In genomic region chr7:47366960-47367359, GRCh38 we compare ENCODE assay signal across 27 cellular contexts.
"Had no signal": no experiment of that assay in that cellular context is flagged by ENCODE, and none has a peak within 500 bp of the region (broad histone marks: within the 10 kb centered on the region; RNA-seq: fewer than 3 reads in every experiment).

No MANE protein-coding gene starts in this region.

- ATAC-seq: heart right ventricle; left cardiac atrium; left lung; naive thymus-derived CD8-positive, alpha-beta T cell; pancreas; stimulated activated effector memory CD8-positive, alpha-beta T cell treated with anti-CD3 and anti-CD28 coated beads, Interleukin-12 subunit alpha, Interleukin-12 subunit beta, amount 100 ng/mL, for 72 hours; stimulated activated naive CD8-positive, alpha-beta T cell treated with anti-CD3 and anti-CD28 coated beads, Interleukin-15, Interleukin-2, amounts not matched to agents 100 U/mL and 50 U/mL, for 24 hours had no signal

- H3K27me3 ChIP-seq: colonic mucosa, esophagus squamous epithelium, heart right ventricle, left lung, neutrophil, pancreas, testis, tibial artery, upper lobe of left lung, vagina had no signal

- H3K9me3 Mint-ChIP-seq: naive thymus-derived CD8-positive, alpha-beta T cell; nephron progenitor cell; stimulated activated effector memory CD8-positive, alpha-beta T cell treated with anti-CD3 and anti-CD28 coated beads, Interleukin-12 subunit alpha, Interleukin-12 subunit beta, amount 100 ng/mL, for 72 hours had no signal

- H3K4me1 ChIP-seq: colonic mucosa, testis, vagina had no signal

- H3K27ac ChIP-seq: colonic mucosa, esophagus squamous epithelium, heart right ventricle, left lung, neutrophil, pancreas, testis, tibial artery, upper lobe of left lung, vagina had no signal

- H3K36me3 ChIP-seq: neutrophil had no signal

- H3K4me1 Mint-ChIP-seq: stimulated activated effector memory CD8-positive, alpha-beta T cell treated with anti-CD3 and anti-CD28 coated beads, Interleukin-12 subunit alpha, Interleukin-12 subunit beta, amount 100 ng/mL, for 72 hours had no signal

- H3K4me3 Mint-ChIP-seq: naive thymus-derived CD8-positive, alpha-beta T cell; nephron progenitor cell; stimulated activated effector memory CD8-positive, alpha-beta T cell treated with anti-CD3 and anti-CD28 coated beads, Interleukin-12 subunit alpha, Interleukin-12 subunit beta, amount 100 ng/mL, for 72 hours had no signal

- H3K9me3 ChIP-seq: colonic mucosa, esophagus squamous epithelium, heart right ventricle, left lung, neutrophil, pancreas, testis, tibial artery, upper lobe of left lung, vagina had no signal

- H3K36me3 Mint-ChIP-seq: naive thymus-derived CD8-positive, alpha-beta T cell; stimulated activated effector memory CD8-positive, alpha-beta T cell treated with anti-CD3 and anti-CD28 coated beads, Interleukin-12 subunit alpha, Interleukin-12 subunit beta, amount 100 ng/mL, for 72 hours had no signal

- H3K27ac Mint-ChIP-seq: stimulated activated effector memory CD8-positive, alpha-beta T cell treated with anti-CD3 and anti-CD28 coated beads, Interleukin-12 subunit alpha, Interleukin-12 subunit beta, amount 100 ng/mL, for 72 hours had no signal

- H3K4me3 ChIP-seq: colonic mucosa, esophagus squamous epithelium, heart right ventricle, left lung, pancreas, smooth muscle cell, testis, tibial artery, upper lobe of left lung, vagina had no signal

- DNase-seq: colonic mucosa; dermis blood vessel endothelial cell; effector memory CD4-positive, alpha-beta T cell; erythroblast; esophagus squamous epithelium; foreskin melanocyte; heart right ventricle; hippocampal formation; left cardiac atrium; left lung; mesenchymal stem cell; midbrain; naive thymus-derived CD8-positive, alpha-beta T cell; nephron progenitor cell; retina; stimulated activated CD4-positive, alpha-beta T cell treated with anti-CD3 and anti-CD28 coated beads, Interleukin-2, amount 100 ng/mL, for 24 hours; stimulated activated CD4-positive, alpha-beta T cell treated with anti-CD3 and anti-CD28 coated beads, Interleukin-4, amount 100 ng/mL, for 24 hours; stimulated activated naive CD8-positive, alpha-beta T cell treated with anti-CD3 and anti-CD28 coated beads, Interleukin-15, Interleukin-2, amounts not matched to agents 100 U/mL and 50 U/mL, for 24 hours; substantia nigra; testis; tibial artery; upper lobe of left lung had no signal

- H3K4me2 ChIP-seq: smooth muscle cell had no signal
